8 cellular contexts compared by ENCODE assay signal in genomic region chr3:195895078-195895899, GRCh38. TPM values are rescaled to one million over a fixed set of nuclear protein-coding genes. Genes with fewer than 3 reads are reported as not detected.
DNase-seq lines count a peak whose midpoint lies in the region; ATAC-seq and TF ChIP-seq lines count a peak whose summit lies in the region.

No MANE protein-coding gene starts in this region.

- DNase-seq in NB4 (ENCODE audit: low read depth) (peak; percentile 72), mammary epithelial cell (peak; percentile 49), left kidney (ENCODE audit: low read depth, low spot score) (peak; percentile 84), omental fat pad (ENCODE audit: low spot score) (no peak)
- peak; percentile 71 for DNase-seq in stimulated activated CD4-positive, alpha-beta T cell treated with anti-CD3 and anti-CD28 coated beads, Interleukin-4, amount 100 ng/mL, for 1 hour

- H4K20me1 ChIP-seq in mammary epithelial cell (ENCODE audit: insufficient read depth, low read length): no peaks in the 10 kb centered on the region

- peak overlapping the region; percentile 78 for H3K9ac ChIP-seq in mammary epithelial cell (ENCODE audit: insufficient read depth, low read length)

- H3K4me1 ChIP-seq in HEK293 (ENCODE audit: control insufficient read depth, insufficient read depth, low read length) (peaks cover 12% of the 10 kb centered on the region; the same call in 1 of the 2 replicates), mammary epithelial cell (ENCODE audit: insufficient read depth, low read length) (peaks cover 61% of the 10 kb centered on the region)

- H3K4me3 ChIP-seq in GM08714 (ENCODE audit: low read length) (peak overlapping the region; percentile 71), HEK293 (ENCODE audit: low read depth, low read length) (peak overlapping the region; percentile 58), NB4 (ENCODE audit: low read depth, low read length) (peak overlapping the region; percentile 49), mammary epithelial cell (replicated peaks in 1 of 3; ENCODE audit: insufficient read depth in 1 of 3, low read depth in 2 of 3, low read length in 3 of 3) (peak overlapping the region; percentile 75 to 84 (median 81))

- WGBS in mammary epithelial cell (ENCODE audit: low coverage, missing lambda C conversion rate): 1% methylated on average over 14 of the region's 60 CpGs

- peak overlapping the region; percentile 84 for H3K4me2 ChIP-seq in mammary epithelial cell (ENCODE audit: insufficient read depth, low read depth, low read length)

- POLR2A ChIA-PET in HEK293 (lab: Yijun Ruan, JAX): interaction anchor here (1.1 to 1.6 kb wide), 3 partner anchors 12 to 20 kb away, joined by 3 to 4 read pairs (median 3); no protein-coding TSS in a partner anchor

- BruUV-seq in mammary epithelial cell (replicated peaks; lab: Mats Ljungman, UMichigan): no TSS peak

- CTCF ChIA-PET in HEK293 (lab: Yijun Ruan, JAX): interaction anchor here (0.6 to 3.9 kb wide), 17 partner anchors 7 to 569 kb away, joined by 3 to 37 read pairs (median 5); partner anchors contain the start of gene TNK2
- CTCF ChIA-PET in mammary epithelial cell (lab: Charles Lee; ENCODE audit: low non-redundant PET): interaction anchor here (0.9 to 1.6 kb wide), 4 partner anchors 17 to 36 kb away, joined by 8 to 21 read pairs (median 10); no protein-coding TSS in a partner anchor

- H3K9me3 ChIP-seq in HEK293 (ENCODE audit: control insufficient read depth, insufficient read depth, low read depth, low read length) (no peaks in the 10 kb centered on the region), mammary epithelial cell (replicated peaks; ENCODE audit: insufficient read depth, low read length) (no peaks in the 10 kb centered on the region)

- intact Hi-C loops in mammary epithelial cell (cut with micrococcal nuclease): loop anchor here (2.0 kb wide), 1 partner anchor 24 kb away; no protein-coding TSS in a partner anchor

- peaks cover 83% of the 10 kb centered on the region for H3K79me2 ChIP-seq in mammary epithelial cell (ENCODE audit: insufficient read depth, low read length)

- TF ChIP-seq POLR2A in NB4 (IDR thresholded peaks at IDR 0.05; ENCODE audit: extremely low read depth, insufficient read length): no peak

- no peak for ATAC-seq in omental fat pad (ENCODE audit: low FRiP score)

- peak overlapping the region; percentile 63 for H2AFZ ChIP-seq in mammary epithelial cell (ENCODE audit: low read depth, low read length)

- in situ Hi-C loops in mammary epithelial cell (cut with MboI; ENCODE audit: low sequenced_read_pairs in 2 of 2): no loop called here

- no peaks in the 10 kb centered on the region for H3K27me3 ChIP-seq in mammary epithelial cell (ENCODE audit: insufficient read depth, low read length)

- dilution Hi-C loops in mammary epithelial cell (cut with HindIII; ENCODE audit: low sequenced_read_pairs): no loop called here

- H3K27ac ChIP-seq in HEK293 (ENCODE audit: extremely low read depth, low read depth, low read length): peak overlapping the region; percentile 70; the same call in 1 of the 2 replicates
- H3K27ac ChIP-seq in VCaP: peak overlapping the region; percentile 89
- peak overlapping the region; percentile 71 for H3K27ac ChIP-seq in mammary epithelial cell (ENCODE audit: insufficient read depth, low read depth, low read length)

- TF ChIP-seq CTCF in HEK293 (tag by site-specific recombination; IDR thresholded peaks at IDR 0.05): no peak; the same call in none of the 2 replicates
- TF ChIP-seq CTCF in NB4 (IDR thresholded peaks at IDR 0.05; ENCODE audit: low read depth, low read length): peak; percentile 54
- TF ChIP-seq CTCF in VCaP (conservative IDR thresholded peaks at IDR 0.05): peak; percentile 49
- TF ChIP-seq CTCF in mammary epithelial cell (conservative IDR thresholded peaks at IDR 0.05 in 1 of 2, IDR thresholded peaks at IDR 0.05 in 1 of 2; ENCODE audit: extremely low read depth in 1 of 2, insufficient read depth in 1 of 2, low read depth in 1 of 2, low read length in 2 of 2): no peak
- TF ChIP-seq CTCF in omental fat pad (IDR thresholded peaks at IDR 0.05): no peak

- H3K36me3 ChIP-seq in HEK293 (ENCODE audit: control insufficient read depth in 2 of 2, insufficient read depth in 1 of 2, low read length in 2 of 2) (peaks cover 0 to 5% of the 10 kb centered on the region in 2 experiments; a peak in 1 of 3 replicates), mammary epithelial cell (ENCODE audit: insufficient read depth, low read length) (peaks cover 7% of the 10 kb centered on the region)

TF ChIP-seq in HEK293, 187 proteins besides CTCF, POLR2A, EP300 and RAD21 (continues in another document):
- TF ChIP-seq ZNF223 (tag by site-specific recombination; IDR thresholded peaks at IDR 0.05): no peak
- no peak for TF ChIP-seq REST (tag by site-specific recombination; IDR thresholded peaks at IDR 0.05)
- peak; percentile 50 for TF ChIP-seq ZBTB26 (tag by site-specific recombination; optimal IDR thresholded peaks at IDR 0.05)
- TF ChIP-seq ZNF239 (tag by site-specific recombination; IDR thresholded peaks at IDR 0.05): no peak
- TF ChIP-seq ZNF670 (tag by site-specific recombination; IDR thresholded peaks at IDR 0.05; ENCODE audit: low read depth): no peak
- 0 out of 2 replicates have a peak, but pooled peaks have one; percentile 12 for TF ChIP-seq KLF8 (tag by site-specific recombination; IDR thresholded peaks at IDR 0.05)
- TF ChIP-seq ZBTB17 (tag by site-specific recombination; IDR thresholded peaks at IDR 0.05): peak; percentile 77
- TF ChIP-seq KLF16 (tag by site-specific recombination; IDR thresholded peaks at IDR 0.05): no peak
- no peak for TF ChIP-seq ZNF398 (tag by site-specific recombination; IDR thresholded peaks at IDR 0.05)
- TF ChIP-seq KLF7 (tag by site-specific recombination; IDR thresholded peaks at IDR 0.05; ENCODE audit: borderline replicate concordance): no peak

RNA-seq across cellular contexts. Expression of gene TNK2, which starts 13.1 kb away (rescaled TPM):
- 100 to 1,000 TPM in 1 of 2 donors, 10 to 100 TPM in 1; 20.5 to 107 TPM for total RNA-seq in mammary epithelial cell
- 24.2 TPM for polyA plus RNA-seq in mammary epithelial cell
- polyA minus RNA-seq in mammary epithelial cell: 44.0 TPM
- total RNA-seq in omental fat pad: 10 to 100 TPM; 12.6 to 26.6 (median 15.6) TPM

Comparison
In these comparisons a context has a peak if more than half of its experiments do, and no peak if none do; other contexts are left out.
1. CTCF ChIP-seq: peak in NB4 (single experiment) and VCaP (single experiment); none in HEK293 (single experiment), mammary epithelial cell (0 of 2) and omental fat pad (0 of 3).
2. Peak in every context shown above with its lines, with median percentiles within 50 percentile points of each other: H3K4me3 ChIP-seq and H3K27ac ChIP-seq.